33 cellular contexts compared by ENCODE assay signal in genomic region chr5:56325039-56325438, GRCh38.
"Had no signal": no experiment of that assay in that cellular context is flagged by ENCODE, and none has a peak within 500 bp of the region (broad histone marks: within the 10 kb centered on the region; RNA-seq: fewer than 3 reads in every experiment).

No MANE protein-coding gene starts in this region.

- H3K9me3 Mint-ChIP-seq: activated CD4-positive, alpha-beta memory T cell treated with anti-CD3 and anti-CD28 coated beads for 36 hours; activated naive CD4-positive, alpha-beta T cell treated with anti-CD3 and anti-CD28 coated beads for 36 hours; activated naive CD4-positive, alpha-beta T cell treated with anti-CD3 and anti-CD28 coated beads, Interleukin-2, amount 50 U/mL, for 24 hours; activated naive CD8-positive, alpha-beta T cell treated with anti-CD3 and anti-CD28 coated beads, Interleukin-2, amount 10 ng/mL, durations not matched to agents 7 days and 5 days; activated T-helper 2 cell treated with anti-CD3 and anti-CD28 coated beads, Interferon-gamma antibody, Interleukin-2, Interleukin-4, amounts not matched to agents 10 μg/mL and 5 μg/mL and 100 μg/mL, durations not matched to agents 14 hours and 24 hours and 36 hours; central memory CD8-positive, alpha-beta T cell; dendritic cell treated with granulocyte-macrophage colony-stimulating factor and Interleukin-4, amounts not matched to agents 40 ng/mL and 50 ng/mL, for 4 days; endodermal cell; T-cell; T-helper 1 cell treated with Interleukin-12 subunit alpha and Interleukin-12 subunit beta and Interleukin-4 antibody, amounts not matched to agents 30 μg/mL and 1 μg/mL, for 36 hours had no signal

- H3K9me3 ChIP-seq: esophagus muscularis mucosa, gastrocnemius medialis, heart left ventricle had no signal

- DNase-seq: activated CD4-positive, alpha-beta memory T cell treated with anti-CD3 and anti-CD28 coated beads for 36 hours; activated CD4-positive, alpha-beta T cell treated with anti-CD3 and anti-CD28 coated beads for 36 hours; activated CD4-positive, alpha-beta T cell treated with anti-CD3 and anti-CD28 coated beads, Interleukin-2, amount 10 ng/mL, durations not matched to agents 24 days and 14 days; activated CD4-positive, CD25-positive, alpha-beta regulatory T cell; activated CD4-positive, CD25-positive, alpha-beta regulatory T cell treated with anti-CD3 and anti-CD28 coated beads, Interleukin-2, amount 50 U/mL, for 72 hours; activated CD8-positive, alpha-beta memory T cell treated with anti-CD3 and anti-CD28 coated beads, Interleukin-2, amount 10 ng/mL, durations not matched to agents 7 days and 5 days; activated CD8-positive, alpha-beta memory T cell treated with anti-CD3 and anti-CD28 coated beads, Interleukin-2, amount 50 U/mL, for 4 hours; activated CD8-positive, alpha-beta T cell treated with anti-CD3 and anti-CD28 coated beads, Interleukin-2, amount 10 ng/mL, durations not matched to agents 7 days and 5 days; activated effector memory CD4-positive, alpha-beta T cell treated with anti-CD3 and anti-CD28 coated beads, Interleukin-2, amount 50 U/mL, for 16 hours; activated naive CD4-positive, alpha-beta T cell treated with anti-CD3 and anti-CD28 coated beads for 36 hours; activated naive CD8-positive, alpha-beta T cell treated with anti-CD3 and anti-CD28 coated beads, Interleukin-2, amount 10 ng/mL, durations not matched to agents 7 days and 5 days; activated T-cell treated with anti-CD3 and anti-CD28 coated beads, Interleukin-2, amount 50 U/mL, for 1 hour; amniotic stem cell; anterior cingulate cortex; brain microvascular endothelial cell; dorsolateral prefrontal cortex; effector memory CD4-positive, alpha-beta T cell; endodermal cell; erythroblast; foreskin keratinocyte; gastrocnemius medialis; glutamatergic neuron; heart left ventricle; SW 1271; T-cell; T1000 had no signal

- H3K27me3 Mint-ChIP-seq: activated CD4-positive, alpha-beta memory T cell treated with anti-CD3 and anti-CD28 coated beads for 36 hours; activated CD4-positive, alpha-beta T cell treated with anti-CD3 and anti-CD28 coated beads for 36 hours; activated CD4-positive, alpha-beta T cell treated with anti-CD3 and anti-CD28 coated beads, Interleukin-2, amount 10 ng/mL, durations not matched to agents 24 days and 14 days; activated CD8-positive, alpha-beta memory T cell treated with anti-CD3 and anti-CD28 coated beads, Interleukin-2, amount 10 ng/mL, durations not matched to agents 7 days and 5 days; activated naive CD4-positive, alpha-beta T cell treated with anti-CD3 and anti-CD28 coated beads, Interleukin-2, amount 50 U/mL, for 24 hours; activated naive CD8-positive, alpha-beta T cell treated with anti-CD3 and anti-CD28 coated beads, Interleukin-2, amount 10 ng/mL, durations not matched to agents 7 days and 5 days; T-cell had no signal

- H3K27ac Mint-ChIP-seq: activated CD4-positive, alpha-beta memory T cell treated with anti-CD3 and anti-CD28 coated beads for 36 hours; activated CD4-positive, alpha-beta T cell treated with anti-CD3 and anti-CD28 coated beads for 36 hours; activated CD4-positive, alpha-beta T cell treated with anti-CD3 and anti-CD28 coated beads, Interleukin-2, amount 10 ng/mL, durations not matched to agents 24 days and 14 days; activated CD8-positive, alpha-beta memory T cell treated with anti-CD3 and anti-CD28 coated beads, Interleukin-2, amount 10 ng/mL, durations not matched to agents 7 days and 5 days; activated CD8-positive, alpha-beta T cell treated with anti-CD3 and anti-CD28 coated beads, Interleukin-2, amount 10 ng/mL, durations not matched to agents 7 days and 5 days; activated naive CD4-positive, alpha-beta T cell treated with anti-CD3 and anti-CD28 coated beads for 36 hours; activated naive CD8-positive, alpha-beta T cell treated with anti-CD3 and anti-CD28 coated beads, Interleukin-2, amount 10 ng/mL, durations not matched to agents 7 days and 5 days; activated T-helper 2 cell treated with anti-CD3 and anti-CD28 coated beads, Interferon-gamma antibody, Interleukin-2, Interleukin-4, amounts not matched to agents 10 μg/mL and 5 μg/mL and 100 μg/mL, durations not matched to agents 14 hours and 24 hours and 36 hours; dendritic cell treated with granulocyte-macrophage colony-stimulating factor and Interleukin-4, amounts not matched to agents 40 ng/mL and 50 ng/mL, for 4 days; endodermal cell; T-cell; T-helper 1 cell treated with Interleukin-12 subunit alpha and Interleukin-12 subunit beta and Interleukin-4 antibody, amounts not matched to agents 30 μg/mL and 1 μg/mL, for 36 hours had no signal

- H3K27ac ChIP-seq: brain microvascular endothelial cell, coronary artery, dorsolateral prefrontal cortex, esophagus muscularis mucosa, foreskin keratinocyte, gastrocnemius medialis, heart left ventricle had no signal

- H3K36me3 ChIP-seq: brain microvascular endothelial cell, esophagus muscularis mucosa, gastrocnemius medialis, heart left ventricle had no signal

- H3K27me3 ChIP-seq: brain microvascular endothelial cell, esophagus muscularis mucosa, foreskin keratinocyte, gastrocnemius medialis, heart left ventricle had no signal

- ATAC-seq: activated CD4-positive, alpha-beta T cell treated with anti-CD3 and anti-CD28 coated beads for 36 hours; activated CD8-positive, alpha-beta memory T cell treated with anti-CD3 and anti-CD28 coated beads, Interleukin-2, amount 10 ng/mL, durations not matched to agents 7 days and 5 days; activated CD8-positive, alpha-beta T cell treated with anti-CD3 and anti-CD28 coated beads, Interleukin-2, amount 10 ng/mL, durations not matched to agents 7 days and 5 days; foreskin keratinocyte; gastrocnemius medialis; heart left ventricle; T-cell had no signal

- H3K36me3 Mint-ChIP-seq: activated CD4-positive, alpha-beta memory T cell treated with anti-CD3 and anti-CD28 coated beads for 36 hours; activated CD8-positive, alpha-beta memory T cell treated with anti-CD3 and anti-CD28 coated beads, Interleukin-2, amount 10 ng/mL, durations not matched to agents 7 days and 5 days; activated naive CD4-positive, alpha-beta T cell treated with anti-CD3 and anti-CD28 coated beads, Interleukin-2, amount 50 U/mL, for 24 hours; T-cell had no signal

- H3K4me1 ChIP-seq: gastrocnemius medialis had no signal

- H3K4me3 Mint-ChIP-seq: activated CD4-positive, alpha-beta memory T cell treated with anti-CD3 and anti-CD28 coated beads for 36 hours; activated CD4-positive, alpha-beta T cell treated with anti-CD3 and anti-CD28 coated beads for 36 hours; activated CD4-positive, alpha-beta T cell treated with anti-CD3 and anti-CD28 coated beads, Interleukin-2, amount 10 ng/mL, durations not matched to agents 24 days and 14 days; activated CD8-positive, alpha-beta memory T cell treated with anti-CD3 and anti-CD28 coated beads, Interleukin-2, amount 10 ng/mL, durations not matched to agents 7 days and 5 days; activated CD8-positive, alpha-beta T cell treated with anti-CD3 and anti-CD28 coated beads, Interleukin-2, amount 10 ng/mL, durations not matched to agents 7 days and 5 days; activated naive CD4-positive, alpha-beta T cell treated with anti-CD3 and anti-CD28 coated beads for 36 hours; activated naive CD4-positive, alpha-beta T cell treated with anti-CD3 and anti-CD28 coated beads, Interleukin-2, amount 50 U/mL, for 24 hours; activated naive CD8-positive, alpha-beta T cell treated with anti-CD3 and anti-CD28 coated beads, Interleukin-2, amount 10 ng/mL, durations not matched to agents 7 days and 5 days; central memory CD8-positive, alpha-beta T cell; dendritic cell treated with granulocyte-macrophage colony-stimulating factor and Interleukin-4, amounts not matched to agents 40 ng/mL and 50 ng/mL, for 4 days; endodermal cell; T-helper 1 cell treated with Interleukin-12 subunit alpha and Interleukin-12 subunit beta and Interleukin-4 antibody, amounts not matched to agents 30 μg/mL and 1 μg/mL, for 36 hours had no signal

- H3K4me3 ChIP-seq: coronary artery, dorsolateral prefrontal cortex, esophagus muscularis mucosa, gastrocnemius medialis, heart left ventricle had no signal
